1 cellular context compared by ENCODE assay signal in the genomic region with DNA sequence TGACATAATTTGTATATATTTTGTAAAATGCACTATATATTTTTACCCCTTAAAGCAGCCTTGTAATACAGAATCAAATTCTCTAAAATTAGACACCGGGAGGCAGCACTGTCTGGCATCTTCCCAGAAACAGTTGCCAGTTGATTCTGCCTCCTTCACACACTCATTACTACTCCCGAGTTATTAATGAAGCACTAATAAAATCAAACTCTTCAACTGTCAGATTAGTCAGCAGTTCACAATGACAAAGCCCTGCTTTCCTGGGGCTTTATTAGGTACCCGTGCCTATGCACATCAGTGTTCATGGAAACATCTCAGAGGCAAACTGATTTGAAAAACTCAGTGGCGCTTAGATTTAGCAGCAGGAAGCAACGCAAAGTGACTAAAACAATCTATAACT.
TF ChIP-seq lines count a peak whose summit lies in the region.

No MANE protein-coding gene starts in this region.

TF ChIP-seq in HCT116, 20 proteins besides CTCF, POLR2A, EP300 and RAD21 (continued from another document):
- TF ChIP-seq, protein P1, sequence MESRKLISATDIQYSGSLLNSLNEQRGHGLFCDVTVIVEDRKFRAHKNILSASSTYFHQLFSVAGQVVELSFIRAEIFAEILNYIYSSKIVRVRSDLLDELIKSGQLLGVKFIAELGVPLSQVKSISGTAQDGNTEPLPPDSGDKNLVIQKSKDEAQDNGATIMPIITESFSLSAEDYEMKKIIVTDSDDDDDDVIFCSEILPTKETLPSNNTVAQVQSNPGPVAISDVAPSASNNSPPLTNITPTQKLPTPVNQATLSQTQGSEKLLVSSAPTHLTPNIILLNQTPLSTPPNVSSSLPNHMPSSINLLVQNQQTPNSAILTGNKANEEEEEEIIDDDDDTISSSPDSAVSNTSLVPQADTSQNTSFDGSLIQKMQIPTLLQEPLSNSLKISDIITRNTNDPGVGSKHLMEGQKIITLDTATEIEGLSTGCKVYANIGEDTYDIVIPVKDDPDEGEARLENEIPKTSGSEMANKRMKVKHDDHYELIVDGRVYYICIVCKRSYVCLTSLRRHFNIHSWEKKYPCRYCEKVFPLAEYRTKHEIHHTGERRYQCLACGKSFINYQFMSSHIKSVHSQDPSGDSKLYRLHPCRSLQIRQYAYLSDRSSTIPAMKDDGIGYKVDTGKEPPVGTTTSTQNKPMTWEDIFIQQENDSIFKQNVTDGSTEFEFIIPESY (IDR thresholded peaks at IDR 0.05; ENCODE audit: extremely low read depth, insufficient replicate concordance, low read length), result no peak
- TF ChIP-seq CBX3 (IDR thresholded peaks at IDR 0.05; ENCODE audit: low read depth) (no peak), POLR2AphosphoS5 (IDR thresholded peaks at IDR 0.05; ENCODE audit: low read depth, low read length) (no peak), ELF1 (IDR thresholded peaks at IDR 0.05; ENCODE audit: borderline replicate concordance, low read depth) (no peak), SIN3A (IDR thresholded peaks at IDR 0.05; ENCODE audit: low read depth) (no peak), EZH2 (IDR thresholded peaks at IDR 0.05) (no peak)
- TF ChIP-seq, protein P2, sequence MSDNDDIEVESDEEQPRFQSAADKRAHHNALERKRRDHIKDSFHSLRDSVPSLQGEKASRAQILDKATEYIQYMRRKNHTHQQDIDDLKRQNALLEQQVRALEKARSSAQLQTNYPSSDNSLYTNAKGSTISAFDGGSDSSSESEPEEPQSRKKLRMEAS (IDR thresholded peaks at IDR 0.05), result no peak
